1 cellular context compared by ENCODE assay signal in the genomic region with DNA sequence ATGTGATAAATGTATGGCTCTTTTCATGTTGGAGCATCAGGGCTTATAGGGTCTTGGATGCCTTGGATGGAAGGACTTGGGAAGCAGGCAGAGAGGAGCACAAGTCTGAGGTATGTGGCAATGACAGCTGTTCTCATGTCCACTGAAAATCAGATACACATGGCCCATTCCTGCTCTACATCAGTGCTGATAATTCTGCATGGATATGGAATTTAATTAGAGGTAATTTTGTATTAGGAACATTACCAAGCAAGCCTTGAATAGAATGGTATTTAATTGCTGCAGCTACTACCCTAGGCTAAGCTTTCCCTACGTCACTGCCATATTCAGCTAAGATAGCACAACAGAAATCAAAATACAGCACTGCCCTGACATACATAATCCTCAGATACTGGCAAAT.
TF ChIP-seq lines count a peak whose summit lies in the region.

No MANE protein-coding gene starts in this region.

TF ChIP-seq in SK-N-SH, 30 proteins besides CTCF, POLR2A, EP300 and RAD21 (continued from another document):
- TF ChIP-seq PBX3 (IDR thresholded peaks at IDR 0.05) = no peak
- no peak for TF ChIP-seq SIN3A (IDR thresholded peaks at IDR 0.05; ENCODE audit: borderline replicate concordance, low read depth, low read length)
- TF ChIP-seq, protein P1, sequence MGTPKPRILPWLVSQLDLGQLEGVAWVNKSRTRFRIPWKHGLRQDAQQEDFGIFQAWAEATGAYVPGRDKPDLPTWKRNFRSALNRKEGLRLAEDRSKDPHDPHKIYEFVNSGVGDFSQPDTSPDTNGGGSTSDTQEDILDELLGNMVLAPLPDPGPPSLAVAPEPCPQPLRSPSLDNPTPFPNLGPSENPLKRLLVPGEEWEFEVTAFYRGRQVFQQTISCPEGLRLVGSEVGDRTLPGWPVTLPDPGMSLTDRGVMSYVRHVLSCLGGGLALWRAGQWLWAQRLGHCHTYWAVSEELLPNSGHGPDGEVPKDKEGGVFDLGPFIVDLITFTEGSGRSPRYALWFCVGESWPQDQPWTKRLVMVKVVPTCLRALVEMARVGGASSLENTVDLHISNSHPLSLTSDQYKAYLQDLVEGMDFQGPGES (IDR thresholded peaks at IDR 0.05; ENCODE audit: low read depth, low read length) = no peak
- TF ChIP-seq GATA2 (CRISPR knock-in tag; IDR thresholded peaks at IDR 0.05) = peak; percentile 92
- TF ChIP-seq RCOR1 (IDR thresholded peaks at IDR 0.05; ENCODE audit: low read length) = peak; percentile 99
- TF ChIP-seq RFX5 (IDR thresholded peaks at IDR 0.05; ENCODE audit: low read length) = peak; percentile 74; the same call in 1 of the 2 replicates
- no peak for TF ChIP-seq FOSL2 (IDR thresholded peaks at IDR 0.05; ENCODE audit: borderline replicate concordance, low read depth)
- no peak for TF ChIP-seq MAX (IDR thresholded peaks at IDR 0.05; ENCODE audit: low read depth)
TF ChIP-seq in SK-N-SH: peak in this region for 8.
